In the genomic region with DNA sequence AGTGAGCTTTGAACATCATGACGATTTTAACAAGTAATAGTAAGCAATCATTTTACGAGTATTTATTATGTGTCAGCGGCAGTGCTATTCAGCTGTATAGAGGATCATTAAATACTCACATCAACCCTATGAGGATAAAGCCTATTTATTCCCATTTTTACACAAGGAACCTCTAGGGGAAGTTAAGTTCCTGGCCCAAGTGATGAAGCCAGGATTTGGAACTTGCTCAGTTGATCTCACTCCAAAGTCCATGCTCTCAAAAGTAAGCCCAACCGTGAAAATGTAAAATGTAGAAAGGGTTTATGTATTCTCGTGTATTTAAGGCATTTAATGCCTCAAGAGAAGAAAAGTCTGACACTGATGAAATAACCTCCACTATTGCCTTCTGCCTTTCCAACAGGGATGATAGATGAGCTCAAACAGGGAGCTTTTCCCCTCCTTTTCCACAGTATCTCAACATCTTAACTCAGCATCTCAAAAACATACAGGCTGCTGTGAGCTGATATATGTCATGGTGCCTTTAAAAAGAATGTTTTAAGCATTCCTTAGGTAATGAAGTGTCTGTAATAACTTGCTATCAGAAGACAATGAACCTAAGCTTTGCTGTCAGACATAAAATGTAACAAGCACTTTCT, we compare ENCODE assay signal across 14 cellular contexts. TPM values are rescaled to one million over a fixed set of nuclear protein-coding genes. Genes with fewer than 3 reads are reported as not detected.
A peak's percentile ranks its signal among the peaks of the same experiment; 100 is the strongest.
DNase-seq lines count a peak whose midpoint lies in the region; ATAC-seq and TF ChIP-seq lines count a peak whose summit lies in the region.
"Had no signal": no experiment of that assay in that cellular context is flagged by ENCODE, and none has a peak within 500 bp of the region (broad histone marks: within the 10 kb centered on the region; RNA-seq: fewer than 3 reads in every experiment).

No MANE protein-coding gene starts in this region.

- peak overlapping the region; percentile 53 for H2AFZ ChIP-seq in smooth muscle cell (ENCODE audit: low read depth)

- H3K36me3 ChIP-seq in heart left ventricle (peaks cover 0 to 16% (median 0%) of the 10 kb centered on the region in 9 donors), smooth muscle cell (ENCODE audit: low read depth) (no peaks in the 10 kb centered on the region), prostate gland (no peaks in the 10 kb centered on the region)
- H3K36me3 ChIP-seq: BE2C had no signal

- no peaks in the 10 kb centered on the region for H3K9me3 ChIP-seq in heart left ventricle
- H3K9me3 ChIP-seq in smooth muscle cell (replicated peaks; ENCODE audit: low read depth), result no peaks in the 10 kb centered on the region
- no peaks in the 10 kb centered on the region for H3K9me3 ChIP-seq in prostate gland
- H3K9me3 ChIP-seq: BE2C, Caco-2 had no signal

- peaks cover 0 to 4% (median 0%) of the 10 kb centered on the region in 12 donors for H3K4me1 ChIP-seq in heart left ventricle
- H3K4me1 ChIP-seq in smooth muscle cell (ENCODE audit: low read depth), result no peaks in the 10 kb centered on the region
- H3K4me1 ChIP-seq in prostate gland (replicated peaks), result no peaks in the 10 kb centered on the region
- H3K4me1 ChIP-seq: BE2C, Caco-2 had no signal

- no peak overlapping the region for H3K27ac ChIP-seq in heart left ventricle
- H3K27ac ChIP-seq in smooth muscle cell (ENCODE audit: low read depth), result no peak overlapping the region
- H3K27ac ChIP-seq in prostate gland, result no peak overlapping the region

- WGBS in heart left ventricle, 4 donors, result 73 to 82% (median 79%) methylated on average over 5 of the region's 5 CpGs
- 67% methylated on average over 5 of the region's 5 CpGs for WGBS in smooth muscle cell (ENCODE audit: low lambda C conversion rate)
- WGBS in prostate gland, result 24% methylated on average over 5 of the region's 5 CpGs

- no peak overlapping the region for H3K9ac ChIP-seq in smooth muscle cell (ENCODE audit: low read depth)

- DNase-seq in left ventricle myocardium superior, result no peak
- no peak for DNase-seq in heart left ventricle
- DNase-seq in amniotic epithelial cell (ENCODE audit: low read depth), result peak; percentile 19
- no peak for DNase-seq in left lobe of liver (ENCODE audit: low spot score)
- no peak for DNase-seq in smooth muscle cell (lab: John Stamatoyannopoulos, UW; ENCODE audit: unreplicated experiment)
- DNase-seq in glomerular visceral epithelial cell (ENCODE audit: extremely low spot score), result no peak
- no peak for DNase-seq in prostate gland (ENCODE audit: low spot score)
- DNase-seq: ACHN; BE2C; C1 segment of cervical spinal cord; Caco-2; CD4-positive, CD25-positive, alpha-beta regulatory T cell; H9 had no signal

- no peak overlapping the region for H3K4me2 ChIP-seq in smooth muscle cell

- intact Hi-C loops in left ventricle myocardium superior (cut with micrococcal nuclease) (no loop called here), heart left ventricle (cut with DNase I) (no loop called here), prostate gland (cut with DNase I) (no loop called here)

- no peak for TF ChIP-seq CTCF in heart left ventricle (IDR thresholded peaks at IDR 0.05)
- TF ChIP-seq CTCF in smooth muscle cell (IDR thresholded peaks at IDR 0.05; ENCODE audit: borderline replicate concordance, insufficient read depth, poor library complexity, severe bottlenecking), result no peak
- no peak for TF ChIP-seq CTCF in prostate gland (IDR thresholded peaks at IDR 0.05)

- ATAC-seq in left ventricle myocardium superior (peak; percentile 60), heart left ventricle (no peak), left lobe of liver (peak; percentile 59)

- no peaks in the 10 kb centered on the region for H3F3A ChIP-seq in smooth muscle cell (ENCODE audit: low read depth)

- H3K27me3 ChIP-seq in heart left ventricle (no peaks in the 10 kb centered on the region), smooth muscle cell (ENCODE audit: low read depth) (no peaks in the 10 kb centered on the region), prostate gland (replicated peaks; ENCODE audit: insufficient read depth) (no peaks in the 10 kb centered on the region)
- H3K27me3 ChIP-seq: BE2C had no signal

- H4K20me1 ChIP-seq in smooth muscle cell (ENCODE audit: low read depth), result no peaks in the 10 kb centered on the region

- no peaks in the 10 kb centered on the region for H3K79me2 ChIP-seq in smooth muscle cell (ENCODE audit: low read depth)

- TF ChIP-seq POLR2A in heart left ventricle (IDR thresholded peaks at IDR 0.05) (no peak), prostate gland (IDR thresholded peaks at IDR 0.05) (no peak)

- no peak overlapping the region for H3K4me3 ChIP-seq in heart left ventricle
- H3K4me3 ChIP-seq in smooth muscle cell, result no peak overlapping the region
- no peak overlapping the region for H3K4me3 ChIP-seq in prostate gland

RNA-seq across cellular contexts. Expression of a gene that starts 35.0 kb away (rescaled TPM):
- 73.7 TPM for total RNA-seq in left ventricle myocardium superior
- total RNA-seq in heart left ventricle, result 10 to 100 TPM; 32.6 to 68.5 (median 58.5) TPM
- polyA plus RNA-seq in heart left ventricle, result 10 to 100 TPM; 15.7 to 22.5 TPM
- total RNA-seq in left lobe of liver, result 38.9 TPM
- 17.7 and 36.8 TPM in 2 replicates for total RNA-seq in smooth muscle cell
- polyA plus RNA-seq in smooth muscle cell, result 56.5 and 57.6 TPM in 2 replicates
- 100 to 1,000 TPM in 1 of 2 donors, 10 to 100 TPM in 1; 20.2 to 122 TPM for total RNA-seq in prostate gland

RNA-seq across cellular contexts. Expression of a gene that starts 36.9 kb away (rescaled TPM):
- 11.6 TPM for total RNA-seq in left ventricle myocardium superior
- 10 to 100 TPM in 3 of 9 donors, 1 to 10 TPM in 6; 6.2 to 52.0 (median 9.0) TPM for total RNA-seq in heart left ventricle
- 10 to 100 TPM in 1 of 2 donors, 1 to 10 TPM in 1; 6.3 to 11.2 TPM for polyA plus RNA-seq in heart left ventricle
- total RNA-seq in left lobe of liver, result 426 TPM
- 0.63 and 3.0 TPM in 2 replicates for total RNA-seq in smooth muscle cell
- 1.1 and 1.4 TPM in 2 replicates for polyA plus RNA-seq in smooth muscle cell
- total RNA-seq in prostate gland, result 10 to 100 TPM in 1 of 2 donors, 1 to 10 TPM in 1; 4.9 to 28.0 TPM
- total RNA-seq: Caco-2; CD4-positive, CD25-positive, alpha-beta regulatory T cell; H1; H9 had no signal
- polyA plus RNA-seq: CD4-positive, CD25-positive, alpha-beta regulatory T cell; H1 had no signal

RNA-seq across cellular contexts. Expression of a gene that starts 50.7 kb away (rescaled TPM):
- total RNA-seq in left ventricle myocardium superior, result 9.2 TPM
- total RNA-seq in heart left ventricle, result 10 to 100 TPM in 2 of 9 donors, 1 to 10 TPM in 7; 3.2 to 10.9 (median 8.5) TPM
- polyA plus RNA-seq in heart left ventricle, result 10 to 100 TPM; 13.1 to 22.3 TPM
- 3.6 TPM for total RNA-seq in left lobe of liver
- 11.1 and 12.3 TPM in 2 replicates for total RNA-seq in smooth muscle cell
- polyA plus RNA-seq in smooth muscle cell, result 30.3 and 41.4 TPM in 2 replicates
- 1 to 10 TPM; 3.2 to 7.5 TPM for total RNA-seq in prostate gland

Comparison
In these comparisons a context has a peak if more than half of its experiments do, and no peak if none do; other contexts are left out.
1. ATAC-seq: peak in left ventricle myocardium superior (single experiment) and left lobe of liver (single experiment); none in heart left ventricle (0 of 4).